In genomic region chr7:133330085-133330484, GRCh38 we compare ENCODE assay signal across 1 cellular context.
TF ChIP-seq lines count a peak whose summit lies in the region.

No MANE protein-coding gene starts in this region.

TF ChIP-seq in GM23338, 12 proteins besides CTCF, POLR2A, EP300 and RAD21 (continued from another document):
- TF ChIP-seq ZNF462 (CRISPR knock-in tag; IDR thresholded peaks at IDR 0.05) (no peak), EZH2phosphoT487 (IDR thresholded peaks at IDR 0.05; ENCODE audit: unreplicated experiment) (no peak), ETS1 (IDR thresholded peaks at IDR 0.05) (no peak), STAT1 (IDR thresholded peaks at IDR 0.05; ENCODE audit: unreplicated experiment) (no peak), ZNF331 (CRISPR knock-in tag; IDR thresholded peaks at IDR 0.05; ENCODE audit: low read depth) (no peak)
TF ChIP-seq in GM23338: peak in this region for 0.
